Comparison of ENCODE assay signal across 1 cellular context in genomic region chr15:40976819-40977218, GRCh38.
TF ChIP-seq lines count a peak whose summit lies in the region.

No MANE protein-coding gene starts in this region.

TF ChIP-seq in IMR-90, 13 proteins besides CTCF, POLR2A, EP300 and RAD21 (continued from another document):
- TF ChIP-seq ELK1 (IDR thresholded peaks at IDR 0.05; ENCODE audit: borderline replicate concordance, low read depth, low read length): no peak
- TF ChIP-seq, protein P1, sequence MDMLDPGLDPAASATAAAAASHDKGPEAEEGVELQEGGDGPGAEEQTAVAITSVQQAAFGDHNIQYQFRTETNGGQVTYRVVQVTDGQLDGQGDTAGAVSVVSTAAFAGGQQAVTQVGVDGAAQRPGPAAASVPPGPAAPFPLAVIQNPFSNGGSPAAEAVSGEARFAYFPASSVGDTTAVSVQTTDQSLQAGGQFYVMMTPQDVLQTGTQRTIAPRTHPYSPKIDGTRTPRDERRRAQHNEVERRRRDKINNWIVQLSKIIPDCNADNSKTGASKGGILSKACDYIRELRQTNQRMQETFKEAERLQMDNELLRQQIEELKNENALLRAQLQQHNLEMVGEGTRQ (IDR thresholded peaks at IDR 0.05; ENCODE audit: low read depth, low read length): no peak
- no peak for TF ChIP-seq MAFK (IDR thresholded peaks at IDR 0.05; ENCODE audit: low read depth, low read length)
- TF ChIP-seq NFE2L2 (IDR thresholded peaks at IDR 0.05; ENCODE audit: low read depth, low read length): no peak
- no peak for TF ChIP-seq SMC3 (IDR thresholded peaks at IDR 0.05; ENCODE audit: low read depth, low read length)
- TF ChIP-seq MXI1 (IDR thresholded peaks at IDR 0.05; ENCODE audit: borderline replicate concordance, low read depth, low read length): no peak
- TF ChIP-seq CHD1 (IDR thresholded peaks at IDR 0.05; ENCODE audit: low read depth, low read length): no peak
- no peak for TF ChIP-seq RCOR1 (IDR thresholded peaks at IDR 0.05; ENCODE audit: insufficient replicate concordance, low read length)
- no peak for TF ChIP-seq FOS (IDR thresholded peaks at IDR 0.05; ENCODE audit: low read depth, low read length)
- no peak for TF ChIP-seq MAZ (IDR thresholded peaks at IDR 0.05; ENCODE audit: borderline replicate concordance, low read depth, low read length)
- no peak for TF ChIP-seq BHLHE40 (IDR thresholded peaks at IDR 0.05; ENCODE audit: low read depth, low read length)
